Comparison of ENCODE assay signal across 29 cellular contexts in genomic region chr2:3294066-3294465, GRCh38.
DNase-seq lines count a peak whose midpoint lies in the region; ATAC-seq, FAIRE-seq and TF ChIP-seq lines count a peak whose summit lies in the region.
"Had no signal": no experiment of that assay in that cellular context is flagged by ENCODE, and none has a peak within 500 bp of the region (broad histone marks: within the 10 kb centered on the region; RNA-seq: fewer than 3 reads in every experiment).

No MANE protein-coding gene starts in this region.

- CTCF ChIA-PET in A549 (lab: Yijun Ruan, JAX), result interaction anchor here (1.1 kb wide), 1 partner anchor 65 kb away, joined by 3 read pairs; no protein-coding TSS in a partner anchor

- no peak for TF ChIP-seq CTCF in A549 (IDR thresholded peaks at IDR 0.05)
- TF ChIP-seq CTCF in right lobe of liver (IDR thresholded peaks at IDR 0.05), result no peak
- no peak for TF ChIP-seq CTCF in thyroid gland (IDR thresholded peaks at IDR 0.05)
- TF ChIP-seq CTCF in psoas muscle (IDR thresholded peaks at IDR 0.05), result no peak

- TF ChIP-seq POLR2A in A549 (IDR thresholded peaks at IDR 0.05; ENCODE audit: low read length) (no peak), right lobe of liver (IDR thresholded peaks at IDR 0.05) (no peak), thyroid gland (IDR thresholded peaks at IDR 0.05) (no peak)

- H3K36me3 ChIP-seq in right lobe of liver (no peaks in the 10 kb centered on the region), thyroid gland (no peaks in the 10 kb centered on the region), psoas muscle (ENCODE audit: insufficient read depth in 1 of 2, low read depth in 1 of 2) (no peaks in the 10 kb centered on the region)
- H3K36me3 ChIP-seq: ascending aorta, left ventricle myocardium inferior, prostate gland, sigmoid colon had no signal

- peak; percentile 16 to 31; a peak in 2 of 6 replicates for ATAC-seq in A549
- ATAC-seq in SK-N-SH treated with all-trans-retinoic acid at 6 μM for 48 hours, result peak; percentile 26; the same call in 2 of the 3 replicates
- ATAC-seq in right lobe of liver, result peak; percentile 69 to 82 (median 77)
- ATAC-seq in psoas muscle, result no peak
- ATAC-seq: activated CD8-positive, alpha-beta memory T cell treated with anti-CD3 and anti-CD28 coated beads, Interleukin-2, amount 10 ng/mL, durations not matched to agents 7 days and 5 days; activated T-cell treated with anti-CD3 and anti-CD28 coated beads, Interleukin-2, amount 50 U/mL, for 4 hours; effector memory CD8-positive, alpha-beta T cell had no signal

- DNase-seq in A549 (ENCODE audit: low read depth in 1 of 2, low spot score in 1 of 2), result no peak
- no peak for DNase-seq in HTR-8/SVneo (ENCODE audit: insufficient read length, low spot score)
- DNase-seq in right lobe of liver, result peak in 2 of 3 donors; percentile 44 to 52
- no peak for DNase-seq in NOMO-1 (lab: John Stamatoyannopoulos, UW; ENCODE audit: unreplicated experiment in 2 of 2)
- no peak for DNase-seq in NCI-H524 treated with DMSO at 0.1 percent for 48 hours (lab: John Stamatoyannopoulos, UW)
- no peak for DNase-seq in thyroid gland
- no peak for DNase-seq in psoas muscle
- DNase-seq: activated CD8-positive, alpha-beta memory T cell treated with anti-CD3 and anti-CD28 coated beads, Interleukin-2, amount 10 ng/mL, durations not matched to agents 7 days and 5 days; activated gamma-delta T cell treated with Interleukin-2 at 50 U/mL for 16 hours; activated naive CD8-positive, alpha-beta T cell treated with anti-CD3 and anti-CD28 coated beads, Interleukin-2, amount 10 ng/mL, durations not matched to agents 7 days and 5 days; activated T-cell treated with anti-CD3 and anti-CD28 coated beads, Interleukin-2, amount 50 U/mL, for 4 hours; BE2C; CD8-positive, alpha-beta memory T cell; cortex of kidney; DMS 273 treated with DMSO at 0.1 percent for 48 hours; effector memory CD8-positive, alpha-beta T cell; Karpas-422; left ventricle myocardium inferior; mesendoderm; NCI-H1694 treated with DMSO at 0.1 percent for 48 hours; NCI-H526 treated with DMSO at 0.1 percent for 48 hours; sigmoid colon; stimulated activated CD4-positive, alpha-beta T cell treated with anti-CD3 and anti-CD28 coated beads, Interleukin-4, amount 100 ng/mL, for 24 hours; trophoblast cell had no signal

- H3K4me2 ChIP-seq in A549, result no peak overlapping the region; the same call in 2 of the 3 replicates

- H3K9me3 ChIP-seq in A549, result no peaks in the 10 kb centered on the region
- H3K9me3 ChIP-seq in right lobe of liver, result no peaks in the 10 kb centered on the region
- no peaks in the 10 kb centered on the region for H3K9me3 ChIP-seq in thyroid gland
- H3K9me3 ChIP-seq in psoas muscle, result no peaks in the 10 kb centered on the region
- H3K9me3 ChIP-seq: ascending aorta, BE2C, left ventricle myocardium inferior, prostate gland, sigmoid colon had no signal

- H3K4me1 ChIP-seq in A549, result peaks cover 14% of the 10 kb centered on the region
- no peaks in the 10 kb centered on the region for H3K4me1 ChIP-seq in right lobe of liver
- peaks cover 30 to 35% of the 10 kb centered on the region in 2 donors for H3K4me1 ChIP-seq in thyroid gland
- H3K4me1 ChIP-seq in psoas muscle, result no peaks in the 10 kb centered on the region
- H3K4me1 ChIP-seq: ascending aorta, left ventricle myocardium inferior, prostate gland, sigmoid colon had no signal

- POLR2A ChIA-PET in A549 (lab: Yijun Ruan, JAX), result no interaction called here

- intact Hi-C loops in right lobe of liver (cut with DNase I) (no loop called here), thyroid gland (cut with DNase I) (no loop called here), psoas muscle (cut with DNase I) (no loop called here)

- no peak overlapping the region for H3K27ac ChIP-seq in A549
- H3K27ac ChIP-seq in right lobe of liver, result no peak overlapping the region
- H3K27ac ChIP-seq in thyroid gland, result peak overlapping the region in 1 of 3 donors; percentile 54
- no peak overlapping the region for H3K27ac ChIP-seq in psoas muscle
- H3K27ac ChIP-seq: ascending aorta, left ventricle myocardium inferior, prostate gland, sigmoid colon had no signal

- no peak for TF ChIP-seq EP300 in A549 (IDR thresholded peaks at IDR 0.05)

- FAIRE-seq in A549 (lab: Jason Lieb, UNC), result no peak
- peak; percentile 93 for FAIRE-seq in HTR-8/SVneo (lab: Jason Lieb, UNC)
- FAIRE-seq: islet of Langerhans, TTC549 had no signal

- TF ChIP-seq RAD21 in A549 (conservative IDR thresholded peaks at IDR 0.05 in 1 of 2, IDR thresholded peaks at IDR 0.05 in 1 of 2), result no peak

- 44% methylated on average over 3 of the region's 3 CpGs for whole genome bisulfite sequencing in A549 (ENCODE audit: missing lambda C conversion rate)
- WGBS in right lobe of liver (ENCODE audit: insufficient coverage, low coverage, low lambda C conversion rate, missing lambda C conversion rate), result 40% methylated on average over 3 of the region's 3 CpGs
- WGBS in thyroid gland, 2 donors, result 39 to 53% methylated on average over 3 of the region's 3 CpGs
- WGBS in psoas muscle, 3 donors, result 34 to 47% (median 44%) methylated on average over 3 of the region's 3 CpGs

- H3K4me3 ChIP-seq in A549 (no peak overlapping the region), right lobe of liver (no peak overlapping the region), thyroid gland (replicated peaks in 1 of 3) (no peak overlapping the region), psoas muscle (no peak overlapping the region)
- H3K4me3 ChIP-seq: ascending aorta, left ventricle myocardium inferior, prostate gland, sigmoid colon had no signal

- no peaks in the 10 kb centered on the region for H3K27me3 ChIP-seq in right lobe of liver
- H3K27me3 ChIP-seq in thyroid gland, result no peaks in the 10 kb centered on the region
- no peaks in the 10 kb centered on the region for H3K27me3 ChIP-seq in psoas muscle (ENCODE audit: insufficient read depth in 3 of 3, low read length in 2 of 3)
- H3K27me3 ChIP-seq: ascending aorta, BE2C, sigmoid colon had no signal

TF ChIP-seq in A549, 52 proteins besides CTCF, POLR2A, EP300 and RAD21 (continues in another document):
- TF ChIP-seq, protein P1, sequence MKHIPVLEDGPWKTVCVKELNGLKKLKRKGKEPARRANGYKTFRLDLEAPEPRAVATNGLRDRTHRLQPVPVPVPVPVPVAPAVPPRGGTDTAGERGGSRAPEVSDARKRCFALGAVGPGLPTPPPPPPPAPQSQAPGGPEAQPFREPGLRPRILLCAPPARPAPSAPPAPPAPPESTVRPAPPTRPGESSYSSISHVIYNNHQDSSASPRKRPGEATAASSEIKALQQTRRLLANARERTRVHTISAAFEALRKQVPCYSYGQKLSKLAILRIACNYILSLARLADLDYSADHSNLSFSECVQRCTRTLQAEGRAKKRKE (CRISPR knock-in tag; IDR thresholded peaks at IDR 0.05; ENCODE audit: low read depth), result no peak
- TF ChIP-seq MYC (IDR thresholded peaks at IDR 0.05; ENCODE audit: borderline replicate concordance, low read length), result no peak
- TF ChIP-seq ZC3H11A (IDR thresholded peaks at IDR 0.05), result no peak
- TF ChIP-seq ZFP36 (IDR thresholded peaks at IDR 0.05; ENCODE audit: borderline replicate concordance, partially characterized antibody), result no peak
- TF ChIP-seq FOSL2 (IDR thresholded peaks at IDR 0.05), result no peak
- no peak for TF ChIP-seq FOSL2 (CRISPR knock-in tag; IDR thresholded peaks at IDR 0.05)
- TF ChIP-seq PBX3 (IDR thresholded peaks at IDR 0.05), result no peak
- TF ChIP-seq KDM1A (IDR thresholded peaks at IDR 0.05; ENCODE audit: low read depth), result no peak

TF ChIP-seq in SK-N-SH treated with all-trans-retinoic acid at 6 μM for 48 hours, 23 proteins besides CTCF, POLR2A, EP300 and RAD21 (continues in another document):
- TF ChIP-seq ZFP3 (CRISPR knock-in tag; IDR thresholded peaks at IDR 0.05), result no peak
- TF ChIP-seq SNAI2 (CRISPR knock-in tag; IDR thresholded peaks at IDR 0.05), result no peak
- no peak for TF ChIP-seq CSDC2 (CRISPR knock-in tag; IDR thresholded peaks at IDR 0.05)
- no peak for TF ChIP-seq ESRRG (CRISPR knock-in tag; IDR thresholded peaks at IDR 0.05)
- no peak for TF ChIP-seq BACH2 (CRISPR knock-in tag; IDR thresholded peaks at IDR 0.05; ENCODE audit: borderline replicate concordance)
- no peak for TF ChIP-seq ZNF565 (CRISPR knock-in tag; conservative IDR thresholded peaks at IDR 0.05; ENCODE audit: low read depth)
- no peak for TF ChIP-seq GLIS3 (CRISPR knock-in tag; IDR thresholded peaks at IDR 0.05)
- no peak for TF ChIP-seq PPARA (CRISPR knock-in tag; IDR thresholded peaks at IDR 0.05; ENCODE audit: borderline replicate concordance)
- TF ChIP-seq ZNF8 (CRISPR knock-in tag; IDR thresholded peaks at IDR 0.05), result no peak
- no peak for TF ChIP-seq TOX (CRISPR knock-in tag; IDR thresholded peaks at IDR 0.05; ENCODE audit: borderline replicate concordance)
- TF ChIP-seq, protein P2, sequence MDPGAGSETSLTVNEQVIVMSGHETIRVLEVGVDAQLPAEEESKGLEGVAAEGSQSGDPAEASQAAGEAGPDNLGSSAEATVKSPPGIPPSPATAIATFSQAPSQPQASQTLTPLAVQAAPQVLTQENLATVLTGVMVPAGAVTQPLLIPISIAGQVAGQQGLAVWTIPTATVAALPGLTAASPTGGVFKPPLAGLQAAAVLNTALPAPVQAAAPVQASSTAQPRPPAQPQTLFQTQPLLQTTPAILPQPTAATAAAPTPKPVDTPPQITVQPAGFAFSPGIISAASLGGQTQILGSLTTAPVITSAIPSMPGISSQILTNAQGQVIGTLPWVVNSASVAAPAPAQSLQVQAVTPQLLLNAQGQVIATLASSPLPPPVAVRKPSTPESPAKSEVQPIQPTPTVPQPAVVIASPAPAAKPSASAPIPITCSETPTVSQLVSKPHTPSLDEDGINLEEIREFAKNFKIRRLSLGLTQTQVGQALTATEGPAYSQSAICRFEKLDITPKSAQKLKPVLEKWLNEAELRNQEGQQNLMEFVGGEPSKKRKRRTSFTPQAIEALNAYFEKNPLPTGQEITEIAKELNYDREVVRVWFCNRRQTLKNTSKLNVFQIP (CRISPR knock-in tag; IDR thresholded peaks at IDR 0.05; ENCODE audit: borderline replicate concordance, low read depth), result no peak
- no peak for TF ChIP-seq RARB (CRISPR knock-in tag; IDR thresholded peaks at IDR 0.05)
- no peak for TF ChIP-seq CREB5 (CRISPR knock-in tag; IDR thresholded peaks at IDR 0.05; ENCODE audit: low read depth)

Comparison
In these comparisons a context has a peak if more than half of its experiments do, and no peak if none do; other contexts are left out.
1. ATAC-seq: peak in A549 (2 of 2), SK-N-SH treated with all-trans-retinoic acid at 6 μM for 48 hours (single experiment) and right lobe of liver (4 of 4); none in psoas muscle (0 of 4).
2. DNase-seq: peak in right lobe of liver (2 of 3); none in A549 (0 of 2), HTR-8/SVneo (single experiment), NOMO-1 (0 of 2), NCI-H524 treated with DMSO at 0.1 percent for 48 hours (single experiment), thyroid gland (0 of 2) and psoas muscle (0 of 2).